Comparison of ENCODE assay signal across 8 cellular contexts in the genomic region with DNA sequence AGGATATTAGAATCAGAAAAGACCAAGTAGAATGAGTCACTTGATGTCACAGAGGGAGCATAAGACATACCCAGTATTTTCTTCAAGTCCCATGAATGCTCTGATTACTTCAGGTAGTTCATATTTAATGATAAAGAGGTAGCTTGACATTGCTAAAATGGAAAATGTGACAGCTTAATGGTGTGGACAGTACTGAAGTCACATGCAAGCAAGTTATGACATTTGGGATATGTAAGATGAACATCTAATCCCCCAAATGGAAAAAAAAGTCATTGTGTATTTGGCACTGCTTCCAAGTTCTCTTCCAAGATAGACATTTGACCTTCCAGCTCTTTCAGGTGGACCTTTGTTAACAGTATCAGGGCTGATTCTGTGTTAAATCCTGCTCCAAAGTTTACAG. TPM values are rescaled to one million over a fixed set of nuclear protein-coding genes. Genes with fewer than 3 reads are reported as not detected.
"Had no signal": no experiment of that assay in that cellular context is flagged by ENCODE, and none has a peak within 500 bp of the region (broad histone marks: within the 10 kb centered on the region; RNA-seq: fewer than 3 reads in every experiment).

No MANE protein-coding gene starts in this region.

- H3K4me3 ChIP-seq: K562 had no signal

- FAIRE-seq: HepG2, K562 had no signal

- H3K4me2 ChIP-seq: KMS-11 had no signal

- H3K9ac ChIP-seq: KMS-11 had no signal

- ATAC-seq: HepG2, K562 had no signal

- H3K27ac ChIP-seq: HL-60, KMS-11 had no signal

- DNase-seq: KBM-7, KG1 had no signal

RNA-seq across cellular contexts. Expression of a gene that starts 45.9 kb away (rescaled TPM):
- total RNA-seq: HT1080 had no signal
- polyA plus RNA-seq: IgD-negative memory B cell, K562 had no signal
